In the genomic region with DNA sequence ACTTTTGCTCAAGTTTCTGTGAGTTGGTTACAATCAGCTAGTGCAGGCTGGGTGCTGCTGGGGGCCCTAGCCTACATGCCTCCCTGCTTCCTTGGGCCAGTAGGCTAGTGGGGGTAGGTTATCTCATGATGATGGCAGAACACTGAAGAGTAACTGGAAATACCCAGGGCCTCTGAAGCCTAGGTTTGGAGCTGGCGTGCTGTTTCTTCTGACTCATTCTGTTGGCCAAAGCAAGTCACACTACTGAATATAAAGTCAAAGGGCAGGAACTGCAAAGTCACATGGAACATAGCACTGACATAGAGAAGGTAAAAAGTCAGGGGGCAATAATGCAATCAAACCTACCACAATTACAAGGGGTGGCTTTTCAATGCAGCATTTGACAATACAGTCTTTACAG, we compare ENCODE assay signal across 13 cellular contexts. TPM values are rescaled to one million over a fixed set of nuclear protein-coding genes. Genes with fewer than 3 reads are reported as not detected.
DNase-seq lines count a peak whose midpoint lies in the region; ATAC-seq and TF ChIP-seq lines count a peak whose summit lies in the region.
"Had no signal": no experiment of that assay in that cellular context is flagged by ENCODE, and none has a peak within 500 bp of the region (broad histone marks: within the 10 kb centered on the region; RNA-seq: fewer than 3 reads in every experiment).

No MANE protein-coding gene starts in this region.

- H3K4me1 Mint-ChIP-seq in CD4-positive, CD25-positive, alpha-beta regulatory T cell = peaks cover 64 to 94% (median 76%) of the 10 kb centered on the region in 4 donors
- peaks cover 54 to 86% of the 10 kb centered on the region in 2 donors for H3K4me1 Mint-ChIP-seq in effector memory CD8-positive, alpha-beta T cell (ENCODE audit: low read depth in 2 of 2)
- peaks cover 0 to 7% of the 10 kb centered on the region in 2 experiments; a peak in 2 of 4 replicates for H3K4me1 Mint-ChIP-seq in H9

- no peak overlapping the region for H2BK5ac ChIP-seq in H9 (ENCODE audit: insufficient read length, low read length)

- H2AFZ ChIP-seq in H9 (ENCODE audit: low read length) = no peak overlapping the region

- H3K27me3 Mint-ChIP-seq in CD4-positive, CD25-positive, alpha-beta regulatory T cell = no peaks in the 10 kb centered on the region
- H3K27me3 Mint-ChIP-seq in effector memory CD8-positive, alpha-beta T cell = no peaks in the 10 kb centered on the region
- H3K27me3 Mint-ChIP-seq in H9 (ENCODE audit: low read depth) = no peaks in the 10 kb centered on the region; the same call in 1 of the 2 replicates

- H3K18ac ChIP-seq in H9 (ENCODE audit: insufficient read length, low read depth, low read length) = no peak overlapping the region

- no peak overlapping the region for H3K14ac ChIP-seq in H9 (ENCODE audit: insufficient read depth, low read length)

- no peaks in the 10 kb centered on the region for H3K9me3 Mint-ChIP-seq in CD4-positive, CD25-positive, alpha-beta regulatory T cell
- no peaks in the 10 kb centered on the region for H3K9me3 Mint-ChIP-seq in effector memory CD8-positive, alpha-beta T cell
- no peaks in the 10 kb centered on the region for H3K9me3 Mint-ChIP-seq in H9

- no peak overlapping the region for H3K4ac ChIP-seq in H9 (ENCODE audit: low read depth, low read length)

- no peak overlapping the region for H2BK120ac ChIP-seq in H9 (ENCODE audit: low read depth, low read length, poor library complexity, severe bottlenecking)

- H3K9me3 ChIP-seq in CD4-positive, CD25-positive, alpha-beta regulatory T cell (ENCODE audit: control insufficient read depth in 2 of 2, low read length in 2 of 2) = no peaks in the 10 kb centered on the region
- no peaks in the 10 kb centered on the region for H3K9me3 ChIP-seq in upper lobe of right lung
- H3K9me3 ChIP-seq in H9 (ENCODE audit: control insufficient read depth, low read depth, low read length) = no peaks in the 10 kb centered on the region
- H3K9me3 ChIP-seq: neutrophil, transverse colon had no signal

- H3K27me3 ChIP-seq in CD4-positive, CD25-positive, alpha-beta regulatory T cell (ENCODE audit: control insufficient read depth, insufficient read depth, low read length) = no peaks in the 10 kb centered on the region
- H3K27me3 ChIP-seq in upper lobe of right lung (no peaks in the 10 kb centered on the region), H9 (ENCODE audit: insufficient read depth, low read length) (no peaks in the 10 kb centered on the region)
- H3K27me3 ChIP-seq: brain microvascular endothelial cell, neutrophil, transverse colon had no signal

- H3K4me3 Mint-ChIP-seq in CD4-positive, CD25-positive, alpha-beta regulatory T cell = peak overlapping the region in 3 of 4 donors; percentile 33 to 53 (median 53)
- peak overlapping the region in 1 of 2 donors; percentile 16 for H3K4me3 Mint-ChIP-seq in effector memory CD8-positive, alpha-beta T cell
- no peak overlapping the region for H3K4me3 Mint-ChIP-seq in H9

- no peak overlapping the region for H4K91ac ChIP-seq in H9 (ENCODE audit: insufficient read length, low read depth, low read length)

- H3T11ph ChIP-seq in H9 (ENCODE audit: low read length) = no peak overlapping the region

- H3K23ac ChIP-seq in H9 (ENCODE audit: insufficient read length, low read depth, low read length) = no peak overlapping the region

- H2AK5ac ChIP-seq in H9 (ENCODE audit: insufficient read length, low read length) = no peak overlapping the region

- H3K27ac Mint-ChIP-seq in CD4-positive, CD25-positive, alpha-beta regulatory T cell = peak overlapping the region in 2 of 3 donors; percentile 72 to 93
- peak overlapping the region in 1 of 2 donors; percentile 85 for H3K27ac Mint-ChIP-seq in effector memory CD8-positive, alpha-beta T cell
- H3K27ac Mint-ChIP-seq in H9 = peak overlapping the region in 1 of 3 experiments; percentile 36; a peak in 1 of 7 replicates

- H3K23me2 ChIP-seq in H9 (ENCODE audit: insufficient read length, low read depth, low read length, poor library complexity, severe bottlenecking) = no peaks in the 10 kb centered on the region

- H3K4me3 ChIP-seq in CD4-positive, CD25-positive, alpha-beta regulatory T cell (ENCODE audit: low read depth, low read length) = peak overlapping the region; percentile 41
- H3K4me3 ChIP-seq in upper lobe of right lung = no peak overlapping the region
- H3K4me3 ChIP-seq: transverse colon had no signal

- H4K20me1 ChIP-seq in H9 (ENCODE audit: control insufficient read depth, insufficient read depth, insufficient read length) = no peaks in the 10 kb centered on the region

- no peak overlapping the region for H2BK12ac ChIP-seq in H9 (ENCODE audit: insufficient read length, low read depth, low read length)

- H3K79me1 ChIP-seq in H9 (ENCODE audit: insufficient read depth, low read depth, low read length, poor library complexity, severe bottlenecking) = no peaks in the 10 kb centered on the region

- WGBS in H9 (ENCODE audit: extremely low coverage, insufficient read length, low lambda C conversion rate) = no CpG with 5 or more reads among the region's 1 CpG

- H3K27ac ChIP-seq in CD4-positive, CD25-positive, alpha-beta regulatory T cell (ENCODE audit: insufficient read depth, low read length, poor library complexity, severe bottlenecking) = peak overlapping the region; percentile 52
- H3K27ac ChIP-seq in upper lobe of right lung (no peak overlapping the region), H9 (ENCODE audit: insufficient read length, low read depth, low read length) (no peak overlapping the region)
- H3K27ac ChIP-seq: brain microvascular endothelial cell, neutrophil, transverse colon had no signal

- peaks cover 82% of the 10 kb centered on the region for H3K36me3 ChIP-seq in CD4-positive, CD25-positive, alpha-beta regulatory T cell (ENCODE audit: control insufficient read depth, insufficient read depth, low read length)
- H3K36me3 ChIP-seq in upper lobe of right lung = no peaks in the 10 kb centered on the region
- H3K36me3 ChIP-seq: brain microvascular endothelial cell, transverse colon had no signal

- TF ChIP-seq CTCF in upper lobe of right lung (IDR thresholded peaks at IDR 0.05) (no peak), H9 (conservative IDR thresholded peaks at IDR 0.05) (no peak)

- ATAC-seq in CD4-positive, CD25-positive, alpha-beta regulatory T cell (ENCODE audit: low read depth in 2 of 2) = peak in 1 of 2 donors; percentile 51
- peak; percentile 61 for ATAC-seq in GM19025 (IDR thresholded peaks at IDR 0.05; ENCODE audit: low read depth, unreplicated experiment)
- ATAC-seq in effector memory CD8-positive, alpha-beta T cell (replicated peaks) = peak; percentile 41
- ATAC-seq in upper lobe of right lung = no peak

- peaks cover 56% of the 10 kb centered on the region for H3K36me3 Mint-ChIP-seq in CD4-positive, CD25-positive, alpha-beta regulatory T cell
- peaks cover 42% of the 10 kb centered on the region for H3K36me3 Mint-ChIP-seq in effector memory CD8-positive, alpha-beta T cell (ENCODE audit: insufficient read depth)
- H3K36me3 Mint-ChIP-seq in H9 (ENCODE audit: insufficient read depth in 1 of 3, low read depth in 3 of 3) = no peaks in the 10 kb centered on the region

- no peak overlapping the region for H2BK20ac ChIP-seq in H9 (ENCODE audit: low read depth, low read length, poor library complexity, severe bottlenecking)

- H3K9ac ChIP-seq in H9 (ENCODE audit: extremely low read depth, insufficient read length, low read length) = no peak overlapping the region

- no peak overlapping the region for H4K8ac ChIP-seq in H9 (replicated peaks; ENCODE audit: insufficient read length, low read depth, low read length)

- DNase-seq in CD4-positive, CD25-positive, alpha-beta regulatory T cell = no peak
- DNase-seq in M059J (ENCODE audit: low read depth) (peak; percentile 43), upper lobe of right lung (no peak), H9 (no peak), NCI-H2227 treated with DMSO at 0.1 percent for 48 hours (lab: John Stamatoyannopoulos, UW) (no peak), NCI-H82 treated with DMSO at 0.1 percent for 48 hours (lab: John Stamatoyannopoulos, UW; ENCODE audit: unreplicated experiment) (no peak)
- DNase-seq in effector memory CD8-positive, alpha-beta T cell = no peak
- DNase-seq: AML-193, brain microvascular endothelial cell, KBM-7, transverse colon had no signal

- intact Hi-C loops in upper lobe of right lung (cut with DNase I) = no loop called here

- H3K4me1 ChIP-seq in CD4-positive, CD25-positive, alpha-beta regulatory T cell (ENCODE audit: control insufficient read depth, insufficient read depth, low read length, poor library complexity, severe bottlenecking) = peaks cover 61% of the 10 kb centered on the region
- H3K4me1 ChIP-seq in upper lobe of right lung (no peaks in the 10 kb centered on the region), H9 (ENCODE audit: insufficient read depth, low read length) (no peaks in the 10 kb centered on the region)
- H3K4me1 ChIP-seq: transverse colon had no signal

- H2BK15ac ChIP-seq in H9 (ENCODE audit: low read depth, low read length) = no peak overlapping the region

- no peaks in the 10 kb centered on the region for H3K79me2 ChIP-seq in H9 (ENCODE audit: insufficient read depth, low read length)

- no peak overlapping the region for H4K5ac ChIP-seq in H9 (ENCODE audit: insufficient read length, low read depth, low read length)

- H3K4me2 ChIP-seq in H9 (ENCODE audit: insufficient read depth, insufficient read length, low read length) = no peak overlapping the region

- no peak overlapping the region for H3K56ac ChIP-seq in H9 (ENCODE audit: insufficient read length, low read depth, low read length)

RNA-seq across cellular contexts. Expression of gene RASGRP1, which starts 34.5 kb away (rescaled TPM):
- total RNA-seq in CD4-positive, CD25-positive, alpha-beta regulatory T cell = 216 TPM
- polyA plus RNA-seq in CD4-positive, CD25-positive, alpha-beta regulatory T cell = 100 to 1,000 TPM in 1 of 4 donors, 10 to 100 TPM in 3; 74.5 to 108 (median 86.6) TPM
- 0.22 and 0.52 TPM in 2 replicates for total RNA-seq in M059J (2014; rRNA removed; shearing (Covaris generic))
- total RNA-seq in upper lobe of right lung (9.4 TPM), H9 (2021) (0.50 and 0.85 TPM in 2 replicates)

Comparison
In these comparisons a context has a peak if more than half of its experiments do, and no peak if none do; other contexts are left out.
1. H3K4me3 Mint-ChIP-seq: peak in CD4-positive, CD25-positive, alpha-beta regulatory T cell (3 of 4); none in H9 (0 of 2).
2. RNA of gene RASGRP1, which starts 34.5 kb away (total RNA-seq): 216 TPM in CD4-positive, CD25-positive, alpha-beta regulatory T cell (single experiment); 9.4 TPM in upper lobe of right lung (single experiment), 0.50 to 0.85 TPM in H9 and 0.22 to 0.52 TPM in M059J; every median in the first group is over 10 times any median in the second.